In genomic region chr3:99625237-99625622, GRCh38 we compare ENCODE assay signal across 21 cellular contexts. TPM values are rescaled to one million over a fixed set of nuclear protein-coding genes. Genes with fewer than 3 reads are reported as not detected.
DNase-seq lines count a peak whose midpoint lies in the region; ATAC-seq and TF ChIP-seq lines count a peak whose summit lies in the region.
"Had no signal": no experiment of that assay in that cellular context is flagged by ENCODE, and none has a peak within 500 bp of the region (broad histone marks: within the 10 kb centered on the region; RNA-seq: fewer than 3 reads in every experiment).

No MANE protein-coding gene starts in this region.

- H3F3A ChIP-seq in GM23248 (ENCODE audit: insufficient read depth) (peaks cover 17% of the 10 kb centered on the region; the same call in 1 of the 2 replicates), SK-N-SH (replicated peaks; ENCODE audit: insufficient read depth) (no peaks in the 10 kb centered on the region)

- peaks cover 29% of the 10 kb centered on the region for H3K4me1 ChIP-seq in GM23248 (ENCODE audit: insufficient read depth)
- 0 out of 4 replicates have a peak, but pooled peaks cover 0 to 9% of the 10 kb centered on the region in 2 experiments for H3K4me1 ChIP-seq in SK-N-SH (ENCODE audit: control insufficient read depth in 1 of 2, insufficient read depth in 2 of 2, low read depth in 1 of 2, low read length in 1 of 2)

- in situ Hi-C loops in GM23248 (cut with MboI), result no loop called here

- no peaks in the 10 kb centered on the region for H3K9me3 Mint-ChIP-seq in activated CD8-positive, alpha-beta T cell treated with anti-CD3 and anti-CD28 coated beads, Interleukin-2, amount 10 ng/mL, durations not matched to agents 7 days and 5 days (ENCODE audit: insufficient read depth)
- H3K9me3 Mint-ChIP-seq: dendritic cell treated with granulocyte-macrophage colony-stimulating factor and Interleukin-4, amounts not matched to agents 40 ng/mL and 50 ng/mL, for 4 days; mesothelial cell of epicardium had no signal

- no peaks in the 10 kb centered on the region for H3K4me1 Mint-ChIP-seq in activated CD8-positive, alpha-beta T cell treated with anti-CD3 and anti-CD28 coated beads, Interleukin-2, amount 10 ng/mL, durations not matched to agents 7 days and 5 days (ENCODE audit: low read depth)
- H3K4me1 Mint-ChIP-seq: mesothelial cell of epicardium, T-cell had no signal

- H3K27ac ChIP-seq in GM23248 (peak overlapping the region; percentile 22; the same call in 1 of the 2 replicates), SK-N-SH (ENCODE audit: low read depth in 2 of 2, low read length in 1 of 2) (no peak overlapping the region)
- H3K27ac ChIP-seq: neutrophil had no signal

- no peak overlapping the region for H2AFZ ChIP-seq in GM23248
- no peak overlapping the region for H2AFZ ChIP-seq in SK-N-SH (ENCODE audit: low read depth)

- no peaks in the 10 kb centered on the region for H3K9me2 ChIP-seq in GM23248 (ENCODE audit: insufficient read depth)
- H3K9me2 ChIP-seq in SK-N-SH, result no peaks in the 10 kb centered on the region

- POLR2A ChIA-PET in activated CD8-positive, alpha-beta T cell treated with anti-CD3 and anti-CD28 coated beads, Interleukin-2, amount 10 ng/mL, durations not matched to agents 7 days and 5 days (lab: Charles Lee), result no interaction called here
- POLR2A ChIA-PET in SK-N-SH (lab: Yijun Ruan, JAX), result no interaction called here

- TF ChIP-seq EP300 in SK-N-SH (IDR thresholded peaks at IDR 0.05; ENCODE audit: borderline replicate concordance in 1 of 2, low read depth in 1 of 2, low read length in 1 of 2), result no peak

- no peaks in the 10 kb centered on the region for H3K36me3 ChIP-seq in GM23248 (ENCODE audit: low read depth)
- H3K36me3 ChIP-seq in SK-N-SH (replicated peaks in 1 of 2; ENCODE audit: control insufficient read depth in 1 of 2, insufficient read depth in 2 of 2, low read length in 1 of 2), result no peaks in the 10 kb centered on the region
- H3K36me3 ChIP-seq: neutrophil had no signal

- H3K27me3 ChIP-seq in GM23248 (replicated peaks; ENCODE audit: insufficient read depth) (no peaks in the 10 kb centered on the region), SK-N-SH (ENCODE audit: insufficient read depth) (peaks cover 6% of the 10 kb centered on the region; the same call in 1 of the 2 replicates)
- H3K27me3 ChIP-seq: neutrophil had no signal

- H3K4me3 Mint-ChIP-seq in activated CD8-positive, alpha-beta T cell treated with anti-CD3 and anti-CD28 coated beads, Interleukin-2, amount 10 ng/mL, durations not matched to agents 7 days and 5 days, result no peak overlapping the region
- H3K4me3 Mint-ChIP-seq: dendritic cell treated with granulocyte-macrophage colony-stimulating factor and Interleukin-4, amounts not matched to agents 40 ng/mL and 50 ng/mL, for 4 days; mesothelial cell of epicardium; T-cell had no signal

- no peaks in the 10 kb centered on the region for H4K20me1 ChIP-seq in GM23248 (ENCODE audit: insufficient read depth)
- no peaks in the 10 kb centered on the region for H4K20me1 ChIP-seq in SK-N-SH (ENCODE audit: insufficient read depth)

- H3K4me3 ChIP-seq in GM23248, result no peak overlapping the region
- H3K4me3 ChIP-seq in SK-N-SH (ENCODE audit: low read depth in 2 of 2, low read length in 1 of 2), result no peak overlapping the region

- CTCF ChIA-PET in activated CD8-positive, alpha-beta T cell treated with anti-CD3 and anti-CD28 coated beads, Interleukin-2, amount 10 ng/mL, durations not matched to agents 7 days and 5 days (lab: Charles Lee), result no interaction called here
- CTCF ChIA-PET in SK-N-SH (lab: Yijun Ruan, JAX), result interaction anchor here (1.2 kb wide), 2 partner anchors 10 to 451 kb away, joined by 3 read pairs; no protein-coding TSS in a partner anchor

- no peak for ATAC-seq in left cardiac atrium
- no peak for ATAC-seq in activated CD8-positive, alpha-beta T cell treated with anti-CD3 and anti-CD28 coated beads, Interleukin-2, amount 10 ng/mL, durations not matched to agents 7 days and 5 days
- ATAC-seq: esophagus mucosa, T-cell had no signal

- peaks cover 2% of the 10 kb centered on the region for H3K27me3 Mint-ChIP-seq in activated CD8-positive, alpha-beta T cell treated with anti-CD3 and anti-CD28 coated beads, Interleukin-2, amount 10 ng/mL, durations not matched to agents 7 days and 5 days (ENCODE audit: low read depth)
- H3K27me3 Mint-ChIP-seq: dendritic cell treated with granulocyte-macrophage colony-stimulating factor and Interleukin-4, amounts not matched to agents 40 ng/mL and 50 ng/mL, for 4 days; T-cell had no signal

- H3K9ac ChIP-seq in GM23248 (no peak overlapping the region), SK-N-SH (no peak overlapping the region)

- no peak overlapping the region for H3K27ac Mint-ChIP-seq in activated CD8-positive, alpha-beta T cell treated with anti-CD3 and anti-CD28 coated beads, Interleukin-2, amount 10 ng/mL, durations not matched to agents 7 days and 5 days
- H3K27ac Mint-ChIP-seq: dendritic cell treated with granulocyte-macrophage colony-stimulating factor and Interleukin-4, amounts not matched to agents 40 ng/mL and 50 ng/mL, for 4 days; mesothelial cell of epicardium; T-cell had no signal

- WGBS in GM23248 (ENCODE audit: low coverage in 1 of 2, low lambda C conversion rate in 2 of 2, missing lambda C conversion rate in 2 of 2), 2 experiments, result 68 to 89% methylated on average over 2 of the region's 2 CpGs
- WGBS in SK-N-SH (ENCODE audit: low lambda C conversion rate), result 11% methylated on average over 2 of the region's 2 CpGs

- intact Hi-C loops in left cardiac atrium (cut with DNase I), result no loop called here

- TF ChIP-seq CTCF in GM12873 (IDR thresholded peaks at IDR 0.05; ENCODE audit: insufficient read depth, low read depth, low read length, missing control alignments) (peak; percentile 11), SK-N-SH (IDR thresholded peaks at IDR 0.05) (no peak)

- H3K79me2 ChIP-seq in GM23248 (ENCODE audit: insufficient read depth) (no peaks in the 10 kb centered on the region), SK-N-SH (ENCODE audit: insufficient read depth) (no peaks in the 10 kb centered on the region)

- TF ChIP-seq RAD21 in SK-N-SH (IDR thresholded peaks at IDR 0.05; ENCODE audit: low read length), result no peak

- H3K36me3 Mint-ChIP-seq in activated CD8-positive, alpha-beta T cell treated with anti-CD3 and anti-CD28 coated beads, Interleukin-2, amount 10 ng/mL, durations not matched to agents 7 days and 5 days (ENCODE audit: low read depth), result no peaks in the 10 kb centered on the region
- H3K36me3 Mint-ChIP-seq: mesothelial cell of epicardium, T-cell had no signal

- peak overlapping the region; percentile 14 for H3K4me2 ChIP-seq in GM23248 (ENCODE audit: unreplicated experiment)
- H3K4me2 ChIP-seq in SK-N-SH, result no peak overlapping the region

- DNase-seq in GM23248, result no peak
- peak; percentile 76 for DNase-seq in M059J (ENCODE audit: low read depth)
- DNase-seq in myocyte (ENCODE audit: low read depth), result peak; percentile 33
- DNase-seq in left cardiac atrium, result no peak
- DNase-seq in SW480 (ENCODE audit: low spot score), result no peak
- DNase-seq in activated CD8-positive, alpha-beta T cell treated with anti-CD3 and anti-CD28 coated beads, Interleukin-2, amount 10 ng/mL, durations not matched to agents 7 days and 5 days, result no peak
- DNase-seq in SK-N-SH, result no peak
- DNase-seq: activated CD4-positive, CD25-positive, alpha-beta regulatory T cell; activated naive CD4-positive, alpha-beta T cell; AML-193; DMS 273 treated with DMSO at 0.1 percent for 48 hours; head of caudate nucleus; NCI-H146; NCI-H526; stimulated activated CD4-positive, alpha-beta T cell treated with anti-CD3 and anti-CD28 coated beads, Interleukin-4, amount 100 ng/mL, for 1 hour; T-cell had no signal

- H3K9me3 ChIP-seq in GM23248 (ENCODE audit: low read depth) (no peaks in the 10 kb centered on the region), SK-N-SH (no peaks in the 10 kb centered on the region)
- H3K9me3 ChIP-seq: neutrophil had no signal

TF ChIP-seq in SK-N-SH, 30 proteins besides CTCF, POLR2A, EP300 and RAD21 (continues in another document):
- TF ChIP-seq TEAD4 (IDR thresholded peaks at IDR 0.05; ENCODE audit: borderline replicate concordance, insufficient read depth), result no peak
- TF ChIP-seq SMC3 (IDR thresholded peaks at IDR 0.05; ENCODE audit: low read depth, low read length), result no peak
- TF ChIP-seq ZBTB33 (IDR thresholded peaks at IDR 0.05; ENCODE audit: borderline replicate concordance, low read depth), result no peak
- no peak for TF ChIP-seq YY1 (IDR thresholded peaks at IDR 0.05; ENCODE audit: low read depth)
- TF ChIP-seq USF2 (IDR thresholded peaks at IDR 0.05; ENCODE audit: borderline replicate concordance, low read depth, low read length), result no peak

RNA-seq across cellular contexts. Expression of gene COL8A1, which starts 13.2 kb away (rescaled TPM):
- total RNA-seq in GM23248 (2014; rRNA removed; shearing (Covaris generic)), result 157 and 189 TPM in 2 replicates
- polyA plus RNA-seq in GM23248 (2016; fragmentation: Nextera tagmentation; extraction: Ambion mirVana), result 164 TPM in 2 replicates
- 225 and 349 TPM in 2 replicates for total RNA-seq in M059J (2014; rRNA removed; shearing (Covaris generic))
- 31.3 and 34.9 TPM in 2 replicates for total RNA-seq in myocyte
- polyA plus RNA-seq in myocyte (2012), result 190 TPM
- 10 to 100 TPM; 19.4 to 35.8 TPM for total RNA-seq in left cardiac atrium
- total RNA-seq in activated CD8-positive, alpha-beta T cell treated with anti-CD3 and anti-CD28 coated beads, Interleukin-2, amount 10 ng/mL, durations not matched to agents 7 days and 5 days, result under 1 TPM in 1 of 2 experiments, not detected in 1; 0.10 TPM
- polyA plus RNA-seq in SK-N-SH (2012; rRNA removed), result 4.0 and 16.7 TPM in 2 replicates
- 8.2 and 14.9 TPM in 2 replicates for polyA plus RNA-seq in SK-N-SH (2012; cell fraction: cytosol; rRNA removed)
- 12.8 and 14.7 TPM in 2 replicates for polyA plus RNA-seq in SK-N-SH (2012; cell fraction: nucleus; rRNA removed)

Comparison
In these comparisons a context has a peak if more than half of its experiments do, and no peak if none do; other contexts are left out.
1. DNase-seq: peak in M059J (single experiment) and myocyte (single experiment); none in GM23248 (single experiment), left cardiac atrium (single experiment), SW480 (single experiment), activated CD8-positive, alpha-beta T cell treated with anti-CD3 and anti-CD28 coated beads, Interleukin-2, amount 10 ng/mL, durations not matched to agents 7 days and 5 days (single experiment) and SK-N-SH (single experiment).
2. RNA of gene COL8A1, which starts 13.2 kb away (total RNA-seq): 225 to 349 TPM in M059J, 157 to 189 TPM in GM23248, 19.4 to 35.8 TPM in left cardiac atrium and 31.3 to 34.9 TPM in myocyte; 0.10 TPM in activated CD8-positive, alpha-beta T cell treated with anti-CD3 and anti-CD28 coated beads, Interleukin-2, amount 10 ng/mL, durations not matched to agents 7 days and 5 days; every median in the first group is over 10 times any median in the second.